ENCODE assay signal across 8 cellular contexts in the genomic region with DNA sequence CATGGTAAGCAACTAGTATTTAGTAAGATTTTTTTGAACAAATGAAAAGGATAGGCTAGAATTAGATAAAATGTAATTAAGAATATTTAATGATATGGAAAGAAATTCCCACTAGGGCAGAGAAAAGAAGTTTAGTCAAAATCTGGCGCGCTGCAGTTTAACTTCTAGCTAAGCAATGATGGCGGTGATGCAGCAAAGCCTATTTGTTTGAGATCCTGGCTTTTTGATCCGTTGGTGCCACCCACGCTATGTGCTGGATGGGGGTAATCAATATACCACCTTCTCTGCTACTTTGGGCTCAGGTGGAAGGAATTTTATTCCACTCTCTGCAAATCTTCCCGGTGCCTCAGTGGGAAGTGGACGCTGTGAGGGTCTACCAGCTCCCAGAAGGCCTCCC. TPM values are rescaled to one million over a fixed set of nuclear protein-coding genes. Genes with fewer than 3 reads are reported as not detected.
DNase-seq lines count a peak whose midpoint lies in the region; ATAC-seq and TF ChIP-seq lines count a peak whose summit lies in the region.

No MANE protein-coding gene starts in this region.

- no peaks in the 10 kb centered on the region for H3K9me3 ChIP-seq in GM23248 (ENCODE audit: low read depth)
- no peaks in the 10 kb centered on the region for H3K9me3 ChIP-seq in hepatocyte (ENCODE audit: low read depth)
- peaks cover 0 to 5% (median 3%) of the 10 kb centered on the region in 8 donors for H3K9me3 ChIP-seq in spleen

- in situ Hi-C loops in GM23248 (cut with MboI) = no loop called here

- H3K9me2 ChIP-seq in GM23248 (ENCODE audit: insufficient read depth) (no peaks in the 10 kb centered on the region), hepatocyte (replicated peaks; ENCODE audit: insufficient read depth) (no peaks in the 10 kb centered on the region)

- H3K4me3 ChIP-seq in GM23248 (peak overlapping the region; percentile 85), hepatocyte (peak overlapping the region; percentile 90), spleen (peak overlapping the region; percentile 45 to 76 (median 60))

- WGBS in GM23248 (ENCODE audit: low coverage in 1 of 2, low lambda C conversion rate in 2 of 2, missing lambda C conversion rate in 2 of 2), 2 experiments = 51% methylated on average over 7 of the region's 7 CpGs
- WGBS in hepatocyte (ENCODE audit: low lambda C conversion rate, missing lambda C conversion rate) = 31% methylated on average over 7 of the region's 7 CpGs
- WGBS in spleen, 5 donors = 40 to 50% (median 43%) methylated on average over 7 of the region's 7 CpGs

- peak overlapping the region; percentile 73 for H3K9ac ChIP-seq in GM23248

- ATAC-seq in HG03139 (IDR thresholded peaks at IDR 0.05; ENCODE audit: unreplicated experiment) = no peak

- peak; percentile 17 for DNase-seq in GM23248
- DNase-seq in hepatocyte (ENCODE audit: low spot score) = no peak
- no peak for DNase-seq in spleen
- no peak for DNase-seq in NCI-H82 treated with DMSO at 0.1 percent for 48 hours (lab: John Stamatoyannopoulos, UW; ENCODE audit: unreplicated experiment)
- DNase-seq in posterior vena cava (ENCODE audit: low spot score) = no peak
- no peak for DNase-seq in NCI-H1417 treated with DMSO at 0.1 percent for 48 hours (lab: John Stamatoyannopoulos, UW)

- intact Hi-C loops in spleen (cut with DNase I; ENCODE audit: low total_unique reads) (no loop called here), posterior vena cava (cut with DNase I) (no loop called here)

- peaks cover 11% of the 10 kb centered on the region; the same call in 1 of the 2 replicates for H3F3A ChIP-seq in GM23248 (ENCODE audit: insufficient read depth)

- no peaks in the 10 kb centered on the region for H3K79me2 ChIP-seq in GM23248 (ENCODE audit: insufficient read depth)
- no peaks in the 10 kb centered on the region for H3K79me2 ChIP-seq in hepatocyte

- no peaks in the 10 kb centered on the region for H3K27me3 ChIP-seq in GM23248 (replicated peaks; ENCODE audit: insufficient read depth)
- no peaks in the 10 kb centered on the region for H3K27me3 ChIP-seq in hepatocyte
- H3K27me3 ChIP-seq in spleen (replicated peaks in 1 of 7) = peaks cover 0 to 26% (median 8%) of the 10 kb centered on the region in 7 donors

- no peaks in the 10 kb centered on the region for H4K20me1 ChIP-seq in GM23248 (ENCODE audit: insufficient read depth)
- no peaks in the 10 kb centered on the region for H4K20me1 ChIP-seq in hepatocyte (ENCODE audit: insufficient read depth, poor library complexity, severe bottlenecking)

- no peak for TF ChIP-seq CTCF in VCaP (conservative IDR thresholded peaks at IDR 0.05)
- no peak for TF ChIP-seq CTCF in hepatocyte (IDR thresholded peaks at IDR 0.05; ENCODE audit: poor library complexity)
- TF ChIP-seq CTCF in spleen (IDR thresholded peaks at IDR 0.05 in 8 of 11, conservative IDR thresholded peaks at IDR 0.05 in 3 of 11) = no peak

- H3K4me1 ChIP-seq in GM23248 (ENCODE audit: insufficient read depth) (peaks cover 13% of the 10 kb centered on the region), hepatocyte (ENCODE audit: insufficient read depth) (no peaks in the 10 kb centered on the region), spleen (peaks cover 0 to 27% (median 14%) of the 10 kb centered on the region in 6 donors)

- peak overlapping the region; percentile 100 for H3K4me2 ChIP-seq in GM23248 (ENCODE audit: unreplicated experiment)
- H3K4me2 ChIP-seq in hepatocyte = peak overlapping the region; percentile 83

- H2AFZ ChIP-seq in GM23248 (peak overlapping the region; percentile 96), hepatocyte (peak overlapping the region; percentile 72)

- H3K36me3 ChIP-seq in GM23248 (ENCODE audit: low read depth) (no peaks in the 10 kb centered on the region), hepatocyte (replicated peaks; ENCODE audit: insufficient read depth, low read depth) (no peaks in the 10 kb centered on the region), spleen (no peaks in the 10 kb centered on the region)

- no peak for TF ChIP-seq POLR2A in spleen (IDR thresholded peaks at IDR 0.05)

- no peak overlapping the region for H3K27ac ChIP-seq in GM23248
- H3K27ac ChIP-seq in VCaP = peak overlapping the region; percentile 85
- H3K27ac ChIP-seq in hepatocyte = peak overlapping the region; percentile 50
- peak overlapping the region in 4 of 8 donors; percentile 48 to 69 (median 56) for H3K27ac ChIP-seq in spleen

RNA-seq across cellular contexts. Expression of a gene that starts 0.4 kb away (rescaled TPM):
- total RNA-seq in GM23248 (2014; rRNA removed; shearing (Covaris generic)) = 14.1 and 19.9 TPM in 2 replicates
- 9.5 and 9.9 TPM in 2 replicates for polyA plus RNA-seq in GM23248 (2016; fragmentation: Nextera tagmentation; extraction: Ambion mirVana)
- total RNA-seq in hepatocyte = 11.7 and 15.6 TPM in 2 replicates
- 2.6 and 2.7 TPM in 2 replicates for polyA plus RNA-seq in hepatocyte
- 1 to 10 TPM; 3.2 to 6.4 (median 5.0) TPM for total RNA-seq in spleen
- polyA plus RNA-seq in spleen = under 1 TPM; 0.33 to 0.51 (median 0.35) TPM
- 1 to 10 TPM; 6.7 to 7.2 TPM for total RNA-seq in posterior vena cava
